ENCODE assay signal across 1 cellular context in the genomic region with DNA sequence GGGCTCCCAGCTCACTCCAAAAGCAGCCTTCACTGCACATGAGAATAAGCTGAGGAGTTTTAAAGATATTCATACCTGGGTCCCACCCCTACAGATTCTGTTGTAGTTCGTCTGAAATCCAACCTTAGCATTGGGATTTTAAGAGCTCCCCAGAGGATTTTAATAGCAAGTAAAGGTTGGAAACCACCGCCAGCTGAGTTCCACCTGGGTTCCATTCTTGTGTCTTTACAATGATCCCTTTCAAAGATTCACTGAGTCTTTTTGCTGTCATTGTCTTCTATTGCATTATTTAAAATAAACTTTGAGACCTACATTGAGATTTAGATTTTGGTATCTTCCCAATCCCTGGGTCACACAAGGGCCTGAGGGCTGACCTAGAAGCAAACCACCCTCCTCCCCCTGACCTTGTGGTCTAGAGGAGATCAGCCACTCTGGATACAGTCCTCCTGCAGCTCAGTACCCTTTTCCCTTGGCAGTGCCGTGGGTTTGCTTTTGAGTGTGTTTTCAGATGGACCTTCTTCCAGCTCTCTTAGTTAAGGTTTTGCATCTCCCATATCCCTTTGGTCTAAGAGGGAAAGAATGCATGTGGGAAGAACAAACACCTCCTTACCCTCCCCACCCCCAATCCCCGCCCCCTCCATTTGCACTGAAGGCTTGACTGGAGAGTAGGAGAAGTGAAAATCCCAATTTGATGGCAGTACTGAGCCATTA.
TF ChIP-seq lines count a peak whose summit lies in the region.

No MANE protein-coding gene starts in this region.

TF ChIP-seq in H1, 55 proteins besides CTCF, POLR2A, EP300 and RAD21:
- TF ChIP-seq CREB1 (IDR thresholded peaks at IDR 0.05) (no peak), ASH2L (IDR thresholded peaks at IDR 0.05; ENCODE audit: low read length) (peak; percentile 82), RXRA (IDR thresholded peaks at IDR 0.05; ENCODE audit: insufficient read depth, low read depth, low read length) (0 out of 2 replicates have a peak, but pooled peaks have one; percentile 25), GTF2F1 (IDR thresholded peaks at IDR 0.05; ENCODE audit: borderline replicate concordance, low read depth, low read length) (no peak), SUZ12 (IDR thresholded peaks at IDR 0.05; ENCODE audit: low read length) (no peak), JUND (IDR thresholded peaks at IDR 0.05; ENCODE audit: low read length) (no peak), POLR2AphosphoS5 (IDR thresholded peaks at IDR 0.05; ENCODE audit: low read depth, low read length) (0 out of 2 replicates have a peak, but pooled peaks have one; percentile 23), TBP (IDR thresholded peaks at IDR 0.05; ENCODE audit: low read depth, low read length) (peak; percentile 20; the same call in 1 of the 2 replicates), TCF12 (IDR thresholded peaks at IDR 0.05; ENCODE audit: low read depth, low read length) (no peak; the same call in 1 of the 2 replicates), TAF1 (IDR thresholded peaks at IDR 0.05; ENCODE audit: low read depth, low read length) (peak; percentile 26; the same call in 1 of the 2 replicates), KDM4A (IDR thresholded peaks at IDR 0.05; ENCODE audit: low read depth, low read length, severe bottlenecking) (no peak), CTBP2 (IDR thresholded peaks at IDR 0.05; ENCODE audit: borderline replicate concordance, insufficient read depth, insufficient read length, low read length) (peak; percentile 35), EGR1 (IDR thresholded peaks at IDR 0.05; ENCODE audit: borderline replicate concordance, low read depth, low read length) (0 out of 2 replicates have a peak, but pooled peaks have one; percentile 13), POU5F1 (IDR thresholded peaks at IDR 0.05; ENCODE audit: low read depth, low read length) (no peak), SRF (IDR thresholded peaks at IDR 0.05; ENCODE audit: low read depth, low read length) (no peak), CEBPB (IDR thresholded peaks at IDR 0.05; ENCODE audit: low read depth, low read length) (no peak), YY1 (IDR thresholded peaks at IDR 0.05; ENCODE audit: low read depth, low read length) (no peak), RFX5 (IDR thresholded peaks at IDR 0.05; ENCODE audit: borderline replicate concordance, low read depth, low read length) (no peak), SIRT6 (IDR thresholded peaks at IDR 0.05; ENCODE audit: low read length) (no peak)
- TF ChIP-seq, protein P1, sequence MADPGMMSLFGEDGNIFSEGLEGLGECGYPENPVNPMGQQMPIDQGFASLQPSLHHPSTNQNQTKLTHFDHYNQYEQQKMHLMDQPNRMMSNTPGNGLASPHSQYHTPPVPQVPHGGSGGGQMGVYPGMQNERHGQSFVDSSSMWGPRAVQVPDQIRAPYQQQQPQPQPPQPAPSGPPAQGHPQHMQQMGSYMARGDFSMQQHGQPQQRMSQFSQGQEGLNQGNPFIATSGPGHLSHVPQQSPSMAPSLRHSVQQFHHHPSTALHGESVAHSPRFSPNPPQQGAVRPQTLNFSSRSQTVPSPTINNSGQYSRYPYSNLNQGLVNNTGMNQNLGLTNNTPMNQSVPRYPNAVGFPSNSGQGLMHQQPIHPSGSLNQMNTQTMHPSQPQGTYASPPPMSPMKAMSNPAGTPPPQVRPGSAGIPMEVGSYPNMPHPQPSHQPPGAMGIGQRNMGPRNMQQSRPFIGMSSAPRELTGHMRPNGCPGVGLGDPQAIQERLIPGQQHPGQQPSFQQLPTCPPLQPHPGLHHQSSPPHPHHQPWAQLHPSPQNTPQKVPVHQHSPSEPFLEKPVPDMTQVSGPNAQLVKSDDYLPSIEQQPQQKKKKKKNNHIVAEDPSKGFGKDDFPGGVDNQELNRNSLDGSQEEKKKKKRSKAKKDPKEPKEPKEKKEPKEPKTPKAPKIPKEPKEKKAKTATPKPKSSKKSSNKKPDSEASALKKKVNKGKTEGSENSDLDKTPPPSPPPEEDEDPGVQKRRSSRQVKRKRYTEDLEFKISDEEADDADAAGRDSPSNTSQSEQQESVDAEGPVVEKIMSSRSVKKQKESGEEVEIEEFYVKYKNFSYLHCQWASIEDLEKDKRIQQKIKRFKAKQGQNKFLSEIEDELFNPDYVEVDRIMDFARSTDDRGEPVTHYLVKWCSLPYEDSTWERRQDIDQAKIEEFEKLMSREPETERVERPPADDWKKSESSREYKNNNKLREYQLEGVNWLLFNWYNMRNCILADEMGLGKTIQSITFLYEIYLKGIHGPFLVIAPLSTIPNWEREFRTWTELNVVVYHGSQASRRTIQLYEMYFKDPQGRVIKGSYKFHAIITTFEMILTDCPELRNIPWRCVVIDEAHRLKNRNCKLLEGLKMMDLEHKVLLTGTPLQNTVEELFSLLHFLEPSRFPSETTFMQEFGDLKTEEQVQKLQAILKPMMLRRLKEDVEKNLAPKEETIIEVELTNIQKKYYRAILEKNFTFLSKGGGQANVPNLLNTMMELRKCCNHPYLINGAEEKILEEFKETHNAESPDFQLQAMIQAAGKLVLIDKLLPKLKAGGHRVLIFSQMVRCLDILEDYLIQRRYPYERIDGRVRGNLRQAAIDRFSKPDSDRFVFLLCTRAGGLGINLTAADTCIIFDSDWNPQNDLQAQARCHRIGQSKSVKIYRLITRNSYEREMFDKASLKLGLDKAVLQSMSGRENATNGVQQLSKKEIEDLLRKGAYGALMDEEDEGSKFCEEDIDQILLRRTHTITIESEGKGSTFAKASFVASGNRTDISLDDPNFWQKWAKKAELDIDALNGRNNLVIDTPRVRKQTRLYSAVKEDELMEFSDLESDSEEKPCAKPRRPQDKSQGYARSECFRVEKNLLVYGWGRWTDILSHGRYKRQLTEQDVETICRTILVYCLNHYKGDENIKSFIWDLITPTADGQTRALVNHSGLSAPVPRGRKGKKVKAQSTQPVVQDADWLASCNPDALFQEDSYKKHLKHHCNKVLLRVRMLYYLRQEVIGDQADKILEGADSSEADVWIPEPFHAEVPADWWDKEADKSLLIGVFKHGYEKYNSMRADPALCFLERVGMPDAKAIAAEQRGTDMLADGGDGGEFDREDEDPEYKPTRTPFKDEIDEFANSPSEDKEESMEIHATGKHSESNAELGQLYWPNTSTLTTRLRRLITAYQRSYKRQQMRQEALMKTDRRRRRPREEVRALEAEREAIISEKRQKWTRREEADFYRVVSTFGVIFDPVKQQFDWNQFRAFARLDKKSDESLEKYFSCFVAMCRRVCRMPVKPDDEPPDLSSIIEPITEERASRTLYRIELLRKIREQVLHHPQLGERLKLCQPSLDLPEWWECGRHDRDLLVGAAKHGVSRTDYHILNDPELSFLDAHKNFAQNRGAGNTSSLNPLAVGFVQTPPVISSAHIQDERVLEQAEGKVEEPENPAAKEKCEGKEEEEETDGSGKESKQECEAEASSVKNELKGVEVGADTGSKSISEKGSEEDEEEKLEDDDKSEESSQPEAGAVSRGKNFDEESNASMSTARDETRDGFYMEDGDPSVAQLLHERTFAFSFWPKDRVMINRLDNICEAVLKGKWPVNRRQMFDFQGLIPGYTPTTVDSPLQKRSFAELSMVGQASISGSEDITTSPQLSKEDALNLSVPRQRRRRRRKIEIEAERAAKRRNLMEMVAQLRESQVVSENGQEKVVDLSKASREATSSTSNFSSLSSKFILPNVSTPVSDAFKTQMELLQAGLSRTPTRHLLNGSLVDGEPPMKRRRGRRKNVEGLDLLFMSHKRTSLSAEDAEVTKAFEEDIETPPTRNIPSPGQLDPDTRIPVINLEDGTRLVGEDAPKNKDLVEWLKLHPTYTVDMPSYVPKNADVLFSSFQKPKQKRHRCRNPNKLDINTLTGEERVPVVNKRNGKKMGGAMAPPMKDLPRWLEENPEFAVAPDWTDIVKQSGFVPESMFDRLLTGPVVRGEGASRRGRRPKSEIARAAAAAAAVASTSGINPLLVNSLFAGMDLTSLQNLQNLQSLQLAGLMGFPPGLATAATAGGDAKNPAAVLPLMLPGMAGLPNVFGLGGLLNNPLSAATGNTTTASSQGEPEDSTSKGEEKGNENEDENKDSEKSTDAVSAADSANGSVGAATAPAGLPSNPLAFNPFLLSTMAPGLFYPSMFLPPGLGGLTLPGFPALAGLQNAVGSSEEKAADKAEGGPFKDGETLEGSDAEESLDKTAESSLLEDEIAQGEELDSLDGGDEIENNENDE (IDR thresholded peaks at IDR 0.05; ENCODE audit: insufficient replicate concordance, low read length): peak; percentile 75
- TF ChIP-seq, protein P2, sequence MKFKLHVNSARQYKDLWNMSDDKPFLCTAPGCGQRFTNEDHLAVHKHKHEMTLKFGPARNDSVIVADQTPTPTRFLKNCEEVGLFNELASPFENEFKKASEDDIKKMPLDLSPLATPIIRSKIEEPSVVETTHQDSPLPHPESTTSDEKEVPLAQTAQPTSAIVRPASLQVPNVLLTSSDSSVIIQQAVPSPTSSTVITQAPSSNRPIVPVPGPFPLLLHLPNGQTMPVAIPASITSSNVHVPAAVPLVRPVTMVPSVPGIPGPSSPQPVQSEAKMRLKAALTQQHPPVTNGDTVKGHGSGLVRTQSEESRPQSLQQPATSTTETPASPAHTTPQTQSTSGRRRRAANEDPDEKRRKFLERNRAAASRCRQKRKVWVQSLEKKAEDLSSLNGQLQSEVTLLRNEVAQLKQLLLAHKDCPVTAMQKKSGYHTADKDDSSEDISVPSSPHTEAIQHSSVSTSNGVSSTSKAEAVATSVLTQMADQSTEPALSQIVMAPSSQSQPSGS (IDR thresholded peaks at IDR 0.05; ENCODE audit: low read length): 0 out of 2 replicates have a peak, but pooled peaks have one; percentile 56
- TF ChIP-seq, protein P3, sequence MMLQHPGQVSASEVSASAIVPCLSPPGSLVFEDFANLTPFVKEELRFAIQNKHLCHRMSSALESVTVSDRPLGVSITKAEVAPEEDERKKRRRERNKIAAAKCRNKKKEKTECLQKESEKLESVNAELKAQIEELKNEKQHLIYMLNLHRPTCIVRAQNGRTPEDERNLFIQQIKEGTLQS (IDR thresholded peaks at IDR 0.05; ENCODE audit: insufficient read depth, low read depth, low read length): no peak
